21 cellular contexts compared by ENCODE assay signal in the genomic region with DNA sequence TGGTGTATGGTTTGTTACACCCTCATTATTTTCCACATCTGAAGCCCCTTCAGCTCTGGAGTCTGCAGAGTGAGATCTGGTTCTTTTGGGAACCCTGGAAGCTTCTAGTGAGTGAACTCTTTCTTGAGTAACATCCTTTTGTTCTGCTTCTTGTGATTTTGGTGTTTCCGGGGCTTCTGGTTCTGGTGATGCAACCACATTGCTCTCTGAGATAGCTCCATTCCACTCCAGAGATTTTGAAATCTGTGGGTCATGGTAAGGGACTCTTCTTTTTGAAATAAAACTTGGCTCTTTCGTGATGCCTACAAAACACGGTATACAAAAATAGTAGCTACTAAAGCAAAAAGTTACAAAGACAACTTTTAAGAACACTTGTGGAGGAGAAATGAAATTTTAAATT.
"Had no signal": no experiment of that assay in that cellular context is flagged by ENCODE, and none has a peak within 500 bp of the region (broad histone marks: within the 10 kb centered on the region; RNA-seq: fewer than 3 reads in every experiment).

No MANE protein-coding gene starts in this region.

- H3K4me2 ChIP-seq: smooth muscle cell had no signal

- H3K9me3 Mint-ChIP-seq: activated B cell treated with CpG ODN at 0.5 μM for 24 hours; activated CD8-positive, alpha-beta T cell treated with anti-CD3 and anti-CD28 coated beads for 36 hours; activated naive CD8-positive, alpha-beta T cell treated with anti-CD3 and anti-CD28 coated beads, Interleukin-2, amount 50 U/mL, for 24 hours; activated T-cell treated with anti-CD3 and anti-CD28 coated beads, Interleukin-2, amount 50 U/mL, for 72 hours; immature natural killer cell; nephron progenitor cell; stimulated activated naive CD8-positive, alpha-beta T cell treated with anti-CD3 and anti-CD28 coated beads, Interleukin-15, Interleukin-2, amounts not matched to agents 100 ng/mL and 50 ng/mL, for 24 hours; T-helper 2 cell treated with Interferon-gamma antibody and Interleukin-4, amounts not matched to agents 5 μg/mL and 100 μg/mL, for 36 hours had no signal

- H3K4me3 ChIP-seq: coronary artery, heart left ventricle, right atrium auricular region, smooth muscle cell, testis had no signal

- H3K27ac Mint-ChIP-seq: activated B cell treated with CpG ODN at 0.5 μM for 24 hours; activated CD8-positive, alpha-beta T cell treated with anti-CD3 and anti-CD28 coated beads for 36 hours; activated naive CD8-positive, alpha-beta T cell treated with anti-CD3 and anti-CD28 coated beads, Interleukin-2, amount 50 U/mL, for 24 hours; progenitor cell of endocrine pancreas; stimulated activated naive CD8-positive, alpha-beta T cell treated with anti-CD3 and anti-CD28 coated beads, Interleukin-15, Interleukin-2, amounts not matched to agents 100 ng/mL and 50 ng/mL, for 24 hours; T-helper 2 cell treated with Interferon-gamma antibody and Interleukin-4, amounts not matched to agents 5 μg/mL and 100 μg/mL, for 36 hours had no signal

- H3K27me3 ChIP-seq: heart left ventricle, right atrium auricular region, testis had no signal

- H3K9me3 ChIP-seq: heart left ventricle, right atrium auricular region, testis had no signal

- DNase-seq: activated B cell treated with CpG ODN at 0.5 μM for 24 hours; activated CD4-positive, alpha-beta T cell treated with anti-CD3 and anti-CD28 coated beads for 48 hours; activated CD8-positive, alpha-beta T cell treated with anti-CD3 and anti-CD28 coated beads for 36 hours; activated gamma-delta T cell treated with Interleukin-2 at 50 U/mL for 16 hours; activated naive CD8-positive, alpha-beta T cell treated with anti-CD3 and anti-CD28 coated beads, Interleukin-2, amount 50 U/mL, for 24 hours; activated T-cell treated with anti-CD3 and anti-CD28 coated beads, Interleukin-2, amount 50 U/mL, for 72 hours; effector CD4-positive, alpha-beta T cell; heart left ventricle; immature natural killer cell; nephron progenitor cell; SW 1271; testis had no signal

- FAIRE-seq: astrocyte, endothelial cell of umbilical vein, frontal cortex had no signal

- H3K4me3 Mint-ChIP-seq: activated B cell treated with CpG ODN at 0.5 μM for 24 hours; activated CD8-positive, alpha-beta T cell treated with anti-CD3 and anti-CD28 coated beads for 36 hours; activated naive CD8-positive, alpha-beta T cell treated with anti-CD3 and anti-CD28 coated beads, Interleukin-2, amount 50 U/mL, for 24 hours; activated T-cell treated with anti-CD3 and anti-CD28 coated beads, Interleukin-2, amount 50 U/mL, for 72 hours; immature natural killer cell; nephron progenitor cell; stimulated activated naive CD8-positive, alpha-beta T cell treated with anti-CD3 and anti-CD28 coated beads, Interleukin-15, Interleukin-2, amounts not matched to agents 100 ng/mL and 50 ng/mL, for 24 hours; T-helper 2 cell treated with Interferon-gamma antibody and Interleukin-4, amounts not matched to agents 5 μg/mL and 100 μg/mL, for 36 hours had no signal

- ATAC-seq: activated CD8-positive, alpha-beta T cell treated with anti-CD3 and anti-CD28 coated beads for 36 hours; activated naive CD8-positive, alpha-beta T cell treated with anti-CD3 and anti-CD28 coated beads, Interleukin-2, amount 50 U/mL, for 24 hours; activated T-cell treated with anti-CD3 and anti-CD28 coated beads, Interleukin-2, amount 50 U/mL, for 72 hours; heart left ventricle had no signal

- H3K27me3 Mint-ChIP-seq: activated B cell treated with CpG ODN at 0.5 μM for 24 hours; activated CD8-positive, alpha-beta T cell treated with anti-CD3 and anti-CD28 coated beads for 36 hours; activated naive CD8-positive, alpha-beta T cell treated with anti-CD3 and anti-CD28 coated beads, Interleukin-2, amount 50 U/mL, for 24 hours; progenitor cell of endocrine pancreas; stimulated activated naive CD8-positive, alpha-beta T cell treated with anti-CD3 and anti-CD28 coated beads, Interleukin-15, Interleukin-2, amounts not matched to agents 100 ng/mL and 50 ng/mL, for 24 hours had no signal

- H3K27ac ChIP-seq: coronary artery, right atrium auricular region had no signal
